In genomic region chr6:128569737-128570438, GRCh38 we compare ENCODE assay signal across 12 cellular contexts. TPM values are rescaled to one million over a fixed set of nuclear protein-coding genes. Genes with fewer than 3 reads are reported as not detected.
A peak's percentile ranks its signal among the peaks of the same experiment; 100 is the strongest.
DNase-seq lines count a peak whose midpoint lies in the region; ATAC-seq, FAIRE-seq and TF ChIP-seq lines count a peak whose summit lies in the region.
"Had no signal": no experiment of that assay in that cellular context is flagged by ENCODE, and none has a peak within 500 bp of the region (broad histone marks: within the 10 kb centered on the region; RNA-seq: fewer than 3 reads in every experiment).

No MANE protein-coding gene starts in this region.

- H3K79me2 ChIP-seq in H1 (ENCODE audit: control insufficient read depth in 1 of 2, insufficient read depth in 2 of 2, low read length in 2 of 2) (no peaks in the 10 kb centered on the region), neural progenitor cell (ENCODE audit: low read depth) (no peaks in the 10 kb centered on the region)

- no peak for TF ChIP-seq CTCF in Calu3 (IDR thresholded peaks at IDR 0.05; ENCODE audit: unreplicated experiment)
- no peak for TF ChIP-seq CTCF in H1 (IDR thresholded peaks at IDR 0.05; ENCODE audit: control extremely low read depth in 1 of 3, insufficient read depth in 1 of 3, low read depth in 1 of 3, low read length in 3 of 3)
- TF ChIP-seq CTCF in neural progenitor cell (IDR thresholded peaks at IDR 0.05) = no peak
- TF ChIP-seq CTCF in prostate gland (IDR thresholded peaks at IDR 0.05) = no peak

- H2AFZ ChIP-seq in H1 (ENCODE audit: low read length) = peak overlapping the region; percentile 40; the same call in 1 of the 2 replicates
- no peak overlapping the region for H2AFZ ChIP-seq in neural progenitor cell (replicated peaks)

- H2BK12ac ChIP-seq in H1 (ENCODE audit: low read depth, low read length) = no peak overlapping the region

- peaks cover 27% of the 10 kb centered on the region for H3K4me1 Mint-ChIP-seq in Calu3 (ENCODE audit: low read depth, unreplicated experiment)
- peaks cover 13% of the 10 kb centered on the region for H3K4me1 Mint-ChIP-seq in neural progenitor cell

- no peak overlapping the region for H2BK15ac ChIP-seq in H1 (ENCODE audit: low read length)

- H4K20me1 ChIP-seq in H1 (replicated peaks in 1 of 2; ENCODE audit: control insufficient read depth in 1 of 2, insufficient read depth in 2 of 2, low read length in 2 of 2) = no peaks in the 10 kb centered on the region
- H4K20me1 ChIP-seq in neural progenitor cell (ENCODE audit: low read depth) = no peaks in the 10 kb centered on the region

- H3K4me2 ChIP-seq in H1 (ENCODE audit: insufficient read depth in 1 of 2, low read depth in 2 of 2, low read length in 2 of 2) (no peak overlapping the region), neural progenitor cell (no peak overlapping the region)

- H3K27ac Mint-ChIP-seq in Calu3 (ENCODE audit: unreplicated experiment) = peak overlapping the region; percentile 42
- no peak overlapping the region for H3K27ac Mint-ChIP-seq in neural progenitor cell
- H3K27ac Mint-ChIP-seq: activated CD4-positive, alpha-beta T cell treated with anti-CD3 and anti-CD28 coated beads, Interleukin-2, amount 10 ng/mL, durations not matched to agents 24 days and 14 days had no signal

- WGBS in H1 (ENCODE audit: extremely low coverage in 1 of 2, insufficient coverage in 1 of 2, insufficient read length in 1 of 2, insufficient replicate concordance in 2 of 2, low coverage in 1 of 2, low lambda C conversion rate in 2 of 2, missing lambda C conversion rate in 1 of 2), 2 experiments = 82% methylated on average over 3 of the region's 3 CpGs; no CpG with 5 or more reads in 1 of the 2 experiments
- WGBS in prostate gland = 19% methylated on average over 3 of the region's 3 CpGs

- H2BK5ac ChIP-seq in H1 (ENCODE audit: low read depth, low read length) = no peak overlapping the region

- H2AK5ac ChIP-seq in H1 (ENCODE audit: low read depth, low read length) = no peak overlapping the region

- H3K56ac ChIP-seq in H1 (replicated peaks; ENCODE audit: insufficient read length, low read depth, low read length) = no peak overlapping the region

- no peak overlapping the region for H2BK120ac ChIP-seq in H1 (replicated peaks; ENCODE audit: low read depth, low read length)

- no peak for TF ChIP-seq EP300 in H1 (IDR thresholded peaks at IDR 0.05; ENCODE audit: borderline replicate concordance in 1 of 2, low read depth in 2 of 2, low read length in 2 of 2)

- no peak overlapping the region for H3K18ac ChIP-seq in H1 (ENCODE audit: extremely low read depth, low read length)

- H3K23me2 ChIP-seq in H1 (ENCODE audit: low read depth, low read length) = no peaks in the 10 kb centered on the region

- ATAC-seq in stimulated activated naive CD8-positive, alpha-beta T cell treated with anti-CD3 and anti-CD28 coated beads, Interleukin-15, Interleukin-2, amounts not matched to agents 100 U/mL and 50 U/mL, for 24 hours = no peak

- H3F3A ChIP-seq in neural progenitor cell (ENCODE audit: low read depth) = no peaks in the 10 kb centered on the region

- peak overlapping the region; percentile 19 for H3K4me3 Mint-ChIP-seq in Calu3 (ENCODE audit: low read depth, unreplicated experiment)
- H3K4me3 Mint-ChIP-seq in neural progenitor cell = no peak overlapping the region
- H3K4me3 Mint-ChIP-seq: activated CD4-positive, alpha-beta T cell treated with anti-CD3 and anti-CD28 coated beads, Interleukin-2, amount 10 ng/mL, durations not matched to agents 24 days and 14 days had no signal

- H3K79me1 ChIP-seq in H1 (ENCODE audit: low read depth, low read length) = no peaks in the 10 kb centered on the region

- H3K27me3 Mint-ChIP-seq in Calu3 (ENCODE audit: unreplicated experiment) (no peaks in the 10 kb centered on the region), neural progenitor cell (ENCODE audit: insufficient read depth, low read depth) (no peaks in the 10 kb centered on the region)
- H3K27me3 Mint-ChIP-seq: activated CD4-positive, alpha-beta T cell treated with anti-CD3 and anti-CD28 coated beads, Interleukin-2, amount 10 ng/mL, durations not matched to agents 24 days and 14 days had no signal

- H3K9me3 Mint-ChIP-seq in Calu3 (ENCODE audit: low read depth, unreplicated experiment) = no peaks in the 10 kb centered on the region
- no peaks in the 10 kb centered on the region for H3K9me3 Mint-ChIP-seq in neural progenitor cell
- H3K9me3 Mint-ChIP-seq: activated CD4-positive, alpha-beta T cell treated with anti-CD3 and anti-CD28 coated beads, Interleukin-2, amount 10 ng/mL, durations not matched to agents 24 days and 14 days had no signal

- no peak overlapping the region for H2BK20ac ChIP-seq in H1 (ENCODE audit: low read length)

- H3K4me1 ChIP-seq in NT2/D1 (ENCODE audit: insufficient read depth, insufficient read length) = no peaks in the 10 kb centered on the region
- 0 out of 7 replicates have a peak, but pooled peaks cover 0 to 4% (median 0%) of the 10 kb centered on the region in 4 experiments for H3K4me1 ChIP-seq in H1 (replicated peaks in 1 of 4; ENCODE audit: control insufficient read depth in 3 of 4, insufficient read depth in 4 of 4, low read length in 3 of 4)
- no peaks in the 10 kb centered on the region for H3K4me1 ChIP-seq in neural progenitor cell
- no peaks in the 10 kb centered on the region for H3K4me1 ChIP-seq in prostate gland (replicated peaks)

- no peak for TF ChIP-seq POLR2A in H1 (IDR thresholded peaks at IDR 0.05; ENCODE audit: control extremely low read depth in 1 of 2, low read depth in 2 of 2, low read length in 2 of 2)
- TF ChIP-seq POLR2A in prostate gland (IDR thresholded peaks at IDR 0.05) = no peak

- FAIRE-seq in H1 (lab: Jason Lieb, UNC) = no peak

- BruUV-seq in Calu3 (replicated peaks; lab: Mats Ljungman, UMichigan) = no TSS peak

- H3K23ac ChIP-seq in H1 (ENCODE audit: insufficient read length) = no peak overlapping the region

- H4K91ac ChIP-seq in H1 (replicated peaks; ENCODE audit: insufficient read length, low read length) = no peak overlapping the region

- DNase-seq in Calu3 (peak; percentile 42), NT2/D1 (ENCODE audit: low read depth, low spot score) (peak; percentile 52), H1 (ENCODE audit: low read depth in 1 of 2, low spot score in 2 of 2) (peak in 1 of 2 experiments; percentile 29), neural progenitor cell (ENCODE audit: low spot score) (peak; percentile 12), NOMO-1 treated with DMSO at 0.1 percent for 48 hours (lab: John Stamatoyannopoulos, UW; ENCODE audit: unreplicated experiment) (no peak), amygdala (lab: John Stamatoyannopoulos, UW) (no peak), prostate gland (ENCODE audit: low spot score) (no peak)
- DNase-seq in stimulated activated naive CD8-positive, alpha-beta T cell treated with anti-CD3 and anti-CD28 coated beads, Interleukin-15, Interleukin-2, amounts not matched to agents 100 U/mL and 50 U/mL, for 24 hours = no peak
- DNase-seq: activated CD4-positive, alpha-beta T cell treated with anti-CD3 and anti-CD28 coated beads, Interleukin-2, amount 10 ng/mL, durations not matched to agents 24 days and 14 days; central memory CD4-positive, alpha-beta T cell; NCI-H748 treated with DMSO at 0.1 percent for 48 hours had no signal

- H4K5ac ChIP-seq in H1 (ENCODE audit: insufficient read length, low read depth, low read length) = no peak overlapping the region

- H3K36me3 Mint-ChIP-seq in Calu3 (ENCODE audit: insufficient read depth, unreplicated experiment) (no peaks in the 10 kb centered on the region), neural progenitor cell (no peaks in the 10 kb centered on the region)

- intact Hi-C loops in Calu3 (cut with micrococcal nuclease; ENCODE audit: unreplicated experiment) = loop anchor here (2.0 kb wide), 1 partner anchor 61 kb away; no protein-coding TSS in a partner anchor
- intact Hi-C loops in prostate gland (cut with DNase I) = no loop called here

- H3K27ac ChIP-seq in H1 (ENCODE audit: low read depth, low read length) (no peak overlapping the region), neural progenitor cell (no peak overlapping the region), prostate gland (peak overlapping the region in 1 of 2 donors; percentile 57)

- no peak overlapping the region for H3K4ac ChIP-seq in H1 (replicated peaks; ENCODE audit: insufficient read length, low read depth, low read length)

- no peaks in the 10 kb centered on the region for H3K36me3 ChIP-seq in NT2/D1 (ENCODE audit: insufficient read depth, insufficient read length, low read length)
- H3K36me3 ChIP-seq in H1 (ENCODE audit: control insufficient read depth in 2 of 4, insufficient read depth in 4 of 4, low read length in 3 of 4) = no peaks in the 10 kb centered on the region
- no peaks in the 10 kb centered on the region for H3K36me3 ChIP-seq in neural progenitor cell
- H3K36me3 ChIP-seq in prostate gland = no peaks in the 10 kb centered on the region

- H3K27me3 ChIP-seq in NT2/D1 (ENCODE audit: insufficient read depth, insufficient read length) (no peaks in the 10 kb centered on the region), H1 (replicated peaks in 1 of 4; ENCODE audit: control insufficient read depth in 3 of 4, extremely low read depth in 1 of 4, insufficient read depth in 3 of 4, low read length in 3 of 4) (no peaks in the 10 kb centered on the region), neural progenitor cell (no peaks in the 10 kb centered on the region), prostate gland (replicated peaks; ENCODE audit: insufficient read depth) (no peaks in the 10 kb centered on the region)

- TF ChIP-seq RAD21 in H1 (IDR thresholded peaks at IDR 0.05 in 1 of 2, conservative IDR thresholded peaks at IDR 0.05 in 1 of 2; ENCODE audit: low read depth in 2 of 2, low read length in 2 of 2) = no peak

- no peak overlapping the region for H4K8ac ChIP-seq in H1 (ENCODE audit: extremely low read depth, insufficient read depth, low read length)

- CTCF ChIA-PET in Calu3 (lab: Charles Lee) (no interaction called here), H1 (lab: Charles Lee; ENCODE audit: partially characterized antibody) (interaction anchor here (0.6 kb wide), 1 partner anchor 151 kb away, joined by 3 read pairs; no protein-coding TSS in a partner anchor)

- H3K4me3 ChIP-seq in NT2/D1 (ENCODE audit: insufficient read length, low read depth) (no peak overlapping the region), H1 (ENCODE audit: extremely low read depth in 1 of 4, insufficient read depth in 2 of 4, low read depth in 3 of 4, low read length in 4 of 4) (no peak overlapping the region), neural progenitor cell (no peak overlapping the region), prostate gland (no peak overlapping the region)

- POLR2A ChIA-PET in H1 (lab: Charles Lee; ENCODE audit: partially characterized antibody) = interaction anchor here (0.8 kb wide), 1 partner anchor 49 kb away, joined by 3 read pairs; the partner anchor contains the start of gene PTPRK

- no peak overlapping the region for H3K9ac ChIP-seq in NT2/D1 (ENCODE audit: insufficient read length, low read depth)
- H3K9ac ChIP-seq in H1 (replicated peaks in 1 of 4; ENCODE audit: extremely low read depth in 1 of 4, low read depth in 3 of 4, low read length in 3 of 4) = no peak overlapping the region
- no peak overlapping the region for H3K9ac ChIP-seq in neural progenitor cell

- peaks cover 3% of the 10 kb centered on the region; the same call in 1 of the 2 replicates for H3K9me3 ChIP-seq in NT2/D1 (ENCODE audit: insufficient read depth, low read length)
- H3K9me3 ChIP-seq in H1 (ENCODE audit: insufficient read depth in 2 of 2, low read depth in 1 of 2, low read length in 1 of 2) = no peaks in the 10 kb centered on the region
- H3K9me3 ChIP-seq in neural progenitor cell (ENCODE audit: low read depth) = no peaks in the 10 kb centered on the region
- no peaks in the 10 kb centered on the region for H3K9me3 ChIP-seq in prostate gland

- H3K14ac ChIP-seq in H1 (ENCODE audit: insufficient read length) = no peak overlapping the region

RNA-seq across cellular contexts. Expression of gene PTPRK, which starts 49.5 kb away (rescaled TPM):
- total RNA-seq in Calu3 (2022) (201 and 265 TPM in 2 replicates), neural progenitor cell (ENCODE audit: low replicate concordance) (30.9 and 35.0 TPM in 2 replicates), prostate gland (10 to 100 TPM; 32.0 to 64.6 TPM)
- total RNA-seq in H1 (2021; fragmentation: NEBNext Ultra II Directional; extraction: Animal tissue kit (Norgen Biotek cat#: 25700)) = 47.3 and 52.1 TPM in 2 replicates
- 11.4 and 24.4 TPM in 2 replicates for polyA plus RNA-seq in H1 (2011; rRNA removed)
- polyA plus RNA-seq in H1 (2011; cell fraction: cytosol; rRNA removed) = 12.5 TPM
- polyA plus RNA-seq in H1 (2011; cell fraction: nucleus; rRNA removed) = 29.1 TPM
- polyA plus RNA-seq in H1 (2012, experiment 1 of 2) = 18.7 to 30.5 TPM (median 25.7 TPM) in 4 replicates
- 2.5 TPM for polyA plus RNA-seq in H1 (2012, experiment 2 of 2)
- 47.8 TPM for polyA plus RNA-seq in H1 (2013, experiment 1 of 2)
- 49.2 TPM for polyA plus RNA-seq in H1 (2013, experiment 2 of 2)
- polyA minus RNA-seq in H1 (2011; rRNA and poly(A)+ RNA removed) = 54.1 and 78.8 TPM in 2 replicates
- 31.4 TPM for polyA minus RNA-seq in H1 (2011; cell fraction: cytosol; rRNA and poly(A)+ RNA removed)
- 292 TPM for polyA minus RNA-seq in H1 (2011; cell fraction: nucleus; rRNA and poly(A)+ RNA removed)
- total RNA-seq: G401 had no signal

Comparison
In these comparisons a context has a peak if more than half of its experiments do, and no peak if none do; other contexts are left out.
1. DNase-seq: peak in Calu3 (single experiment), NT2/D1 (single experiment) and neural progenitor cell (single experiment); none in NOMO-1 treated with DMSO at 0.1 percent for 48 hours (single experiment), amygdala (0 of 56), prostate gland (single experiment) and stimulated activated naive CD8-positive, alpha-beta T cell treated with anti-CD3 and anti-CD28 coated beads, Interleukin-15, Interleukin-2, amounts not matched to agents 100 U/mL and 50 U/mL, for 24 hours (single experiment).